ENCODE assay signal across 1 cellular context in genomic region chr6:125918681-125919566, GRCh38.
TF ChIP-seq lines count a peak whose summit lies in the region.

No MANE protein-coding gene starts in this region.

TF ChIP-seq in K562, 482 proteins besides CTCF, POLR2A, EP300 and RAD21 (continued from another document and continues in another):
- TF ChIP-seq TFE3 (CRISPR knock-in tag; IDR thresholded peaks at IDR 0.05) (no peak), HBP1 (CRISPR knock-in tag; IDR thresholded peaks at IDR 0.05) (no peak), HLTF (IDR thresholded peaks at IDR 0.05) (no peak), E2F5 (CRISPR knock-in tag; IDR thresholded peaks at IDR 0.05) (no peak), HDAC3 (IDR thresholded peaks at IDR 0.05; ENCODE audit: borderline replicate concordance, partially characterized antibody) (peak; percentile 40), CREBBP (IDR thresholded peaks at IDR 0.05; ENCODE audit: low read depth, low read length) (no peak), TSHZ1 (CRISPR knock-in tag; IDR thresholded peaks at IDR 0.05) (no peak), BRF1 (IDR thresholded peaks at IDR 0.05; ENCODE audit: borderline replicate concordance, extremely low read depth, insufficient read length) (no peak), ZNF639 (CRISPR knock-in tag; conservative IDR thresholded peaks at IDR 0.05 in 1 of 2, IDR thresholded peaks at IDR 0.05 in 1 of 2) (peak in 1 of 2 experiments; percentile 52; a peak in 1 of 4 replicates), CBX8 (IDR thresholded peaks at IDR 0.05; ENCODE audit: borderline replicate concordance, extremely low read depth, low read depth, low read length, poor library complexity, severe bottlenecking) (no peak), MLLT1 (IDR thresholded peaks at IDR 0.05) (no peak), PTRF (tag; IDR thresholded peaks at IDR 0.05) (peak; percentile 39; the same call in 1 of the 2 replicates), ZBTB11 (CRISPR knock-in tag; IDR thresholded peaks at IDR 0.05) (peak in 1 of 3 experiments; percentile 51; a peak in 2 of 6 replicates), NFRKB (IDR thresholded peaks at IDR 0.05; ENCODE audit: low read depth) (0 out of 2 replicates have a peak, but pooled peaks have one; percentile 26), TGIF2 (CRISPR knock-in tag; IDR thresholded peaks at IDR 0.05) (no peak), ZNF212 (CRISPR knock-in tag; IDR thresholded peaks at IDR 0.05) (no peak), RFX7 (CRISPR knock-in tag; IDR thresholded peaks at IDR 0.05) (no peak), PTTG1 (tag; IDR thresholded peaks at IDR 0.05; ENCODE audit: low read depth) (no peak), FOXK1 (CRISPR knock-in tag; IDR thresholded peaks at IDR 0.05; ENCODE audit: borderline replicate concordance) (no peak), SMAD4 (CRISPR knock-in tag; conservative IDR thresholded peaks at IDR 0.05) (0 out of 2 replicates have a peak, but pooled peaks have one; percentile 30), POLR2AphosphoS2 (IDR thresholded peaks at IDR 0.05; ENCODE audit: low read length) (no peak), SMARCA4 (IDR thresholded peaks at IDR 0.05) (peak; percentile 14; the same call in 1 of the 2 replicates), CBX2 (IDR thresholded peaks at IDR 0.05; ENCODE audit: insufficient read depth, low read length, poor library complexity, severe bottlenecking) (no peak), SMAD2 (IDR thresholded peaks at IDR 0.05; ENCODE audit: low read depth, low read length) (no peak), ZNF512 (tag; IDR thresholded peaks at IDR 0.05) (peak; percentile 55; the same call in 1 of the 2 replicates), ZBTB26 (CRISPR knock-in tag; IDR thresholded peaks at IDR 0.05) (no peak), HCFC1 (IDR thresholded peaks at IDR 0.05; ENCODE audit: low read depth, low read length) (no peak), SOX6 (IDR thresholded peaks at IDR 0.05) (peak; percentile 44; the same call in 1 of the 2 replicates), NCOA2 (IDR thresholded peaks at IDR 0.05; ENCODE audit: partially characterized antibody in 2 of 2) (no peak), CREB3 (tag; conservative IDR thresholded peaks at IDR 0.05; ENCODE audit: low read depth) (0 out of 2 replicates have a peak, but pooled peaks have one; percentile 30), SREBF2 (CRISPR knock-in tag; IDR thresholded peaks at IDR 0.05) (no peak), EP400 (IDR thresholded peaks at IDR 0.05) (0 out of 2 replicates have a peak, but pooled peaks have one; percentile 15), GTF2E2 (tag; IDR thresholded peaks at IDR 0.05) (peak; percentile 13; the same call in 1 of the 2 replicates), CEBPB (tag; IDR thresholded peaks at IDR 0.05) (peak; percentile 90)
